11 cellular contexts compared by ENCODE assay signal in genomic region chr6:69722683-69723082, GRCh38.
"Had no signal": no experiment of that assay in that cellular context is flagged by ENCODE, and none has a peak within 500 bp of the region (broad histone marks: within the 10 kb centered on the region; RNA-seq: fewer than 3 reads in every experiment).

No MANE protein-coding gene starts in this region.

- H3K4me3 ChIP-seq: GM23248, GM23338, HAP-1 had no signal

- H3K27ac ChIP-seq: GM23248 had no signal

- FAIRE-seq: H1, H54 had no signal

- ATAC-seq: GM23338, HCT116 had no signal

- DNase-seq: GM23248, GOT3, H7, H9, HCEC 1CT, HFFc6 had no signal

- H3K4me1 Mint-ChIP-seq: GM23338, H9 had no signal

- H2AFZ ChIP-seq: GM23248, GM23338 had no signal

- H3K4me2 ChIP-seq: GM23338 had no signal

- H3K36me3 ChIP-seq: HAP-1 had no signal

- H3K4me3 Mint-ChIP-seq: GM23338, H9, HFFc6 had no signal

- H3K27ac Mint-ChIP-seq: GM23338, H9, HFFc6 had no signal

- H3K9ac ChIP-seq: GM23248 had no signal

- H3K4me1 ChIP-seq: HAP-1 had no signal

- H3K9me3 ChIP-seq: HAP-1 had no signal
